ENCODE assay signal across 8 cellular contexts in the genomic region with DNA sequence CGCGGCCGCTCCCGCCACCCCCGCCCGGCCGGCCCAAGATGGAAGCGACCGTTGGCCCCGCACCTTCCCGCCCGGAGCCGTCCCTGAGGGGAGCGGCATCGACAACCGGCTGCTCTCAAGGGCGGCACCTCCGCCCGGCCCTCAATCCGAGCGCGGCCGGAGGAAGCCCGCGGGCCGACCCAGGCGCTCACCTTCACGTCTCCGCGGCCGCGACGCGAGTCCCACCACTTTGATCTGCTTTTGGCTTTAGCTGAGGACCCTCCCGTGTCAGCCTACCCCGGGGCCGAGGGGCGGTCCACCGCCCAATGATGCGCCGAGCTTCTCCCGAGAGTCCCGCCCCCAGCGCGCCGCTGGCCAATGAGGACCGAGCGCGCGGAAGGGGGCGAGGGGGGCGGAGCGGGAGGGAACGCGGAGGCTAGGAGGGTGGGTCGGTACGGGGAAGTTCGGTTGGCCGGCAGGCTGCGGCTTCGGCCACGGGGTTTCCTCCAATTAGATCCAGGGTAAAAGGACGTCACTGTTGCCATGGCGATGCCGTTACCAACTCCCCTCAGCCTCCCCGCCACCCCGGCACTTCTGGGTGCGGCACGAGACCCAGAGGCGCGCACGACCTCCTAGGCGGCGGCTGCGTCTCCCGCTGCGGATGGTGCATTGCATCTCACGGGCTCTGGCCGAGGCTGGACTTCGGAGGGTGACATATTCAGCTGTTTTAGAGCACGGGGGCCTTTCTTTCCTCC. TPM values are rescaled to one million over a fixed set of nuclear protein-coding genes. Genes with fewer than 3 reads are reported as not detected.
DNase-seq lines count a peak whose midpoint lies in the region; ATAC-seq, FAIRE-seq and TF ChIP-seq lines count a peak whose summit lies in the region.

TSS of gene YWHAQ (minus strand) at position 248 of the 734 bp plus-strand sequence. CDS start 545 bp downstream, outside the sequence.

- no peaks in the 10 kb centered on the region for H3F3A ChIP-seq in Loucy (ENCODE audit: low read depth)

- TF ChIP-seq CTCF in Loucy (conservative IDR thresholded peaks at IDR 0.05; ENCODE audit: low read length) (no peak), natural killer cell (IDR thresholded peaks at IDR 0.05) (no peak)

- TF ChIP-seq POLR2A in H54 (IDR thresholded peaks at IDR 0.05; ENCODE audit: low read depth, low read length) (peak; percentile 95), Raji (IDR thresholded peaks at IDR 0.05; ENCODE audit: insufficient read depth, low read depth, low read length) (peak; percentile 94)

- peaks cover 21% of the 10 kb centered on the region for H3K36me3 ChIP-seq in Loucy (ENCODE audit: insufficient read depth, low read length)

- H3K27me3 ChIP-seq in Loucy (ENCODE audit: insufficient read depth, low read length, poor library complexity, severe bottlenecking), result no peaks in the 10 kb centered on the region

- peak; percentile 95 for FAIRE-seq in H54 (lab: Jason Lieb, UNC)

- H3K9me2 ChIP-seq in Loucy (replicated peaks; ENCODE audit: low read depth, low read length), result no peaks in the 10 kb centered on the region

- intact Hi-C loops in natural killer cell (cut with micrococcal nuclease), result loop anchor here (1.0 to 2.0 kb wide), 4 partner anchors 22 to 76 kb away; partner anchors contain the start of gene ADAM17

- peak within 1 kb of the TSS; percentile 97 for H3K4me2 ChIP-seq in Loucy (ENCODE audit: low read depth, low read length, poor library complexity, severe bottlenecking)

- H3K4me1 ChIP-seq in Loucy (ENCODE audit: insufficient read depth, low read length, poor library complexity, severe bottlenecking), result peaks cover 32% of the 10 kb centered on the region

- peak within 1 kb of the TSS; percentile 94 to 97 for H3K27ac Mint-ChIP-seq in natural killer cell

- H3K4me3 ChIP-seq in Loucy (ENCODE audit: low read length, poor library complexity, severe bottlenecking), result peak within 1 kb of the TSS; percentile 96

- peak within 1 kb of the TSS; percentile 25; the same call in 1 of the 2 replicates for H2AFZ ChIP-seq in Loucy (ENCODE audit: low read length)

- H3K9ac ChIP-seq in Loucy (ENCODE audit: low read depth, low read length, poor library complexity, severe bottlenecking), result peak within 1 kb of the TSS; percentile 87

- H3K27me3 Mint-ChIP-seq in natural killer cell (ENCODE audit: low read depth in 2 of 2), result no peaks in the 10 kb centered on the region

- peak; percentile 99 for DNase-seq in EL
- peak; percentile 95 for DNase-seq in H54 (ENCODE audit: insufficient read length, low spot score)
- DNase-seq in activated T-helper 9 cell treated with anti-CD3 and anti-CD28 coated beads, Interleukin-2, amount 50 U/mL, for 16 hours (ENCODE audit: low read depth), result peak; percentile 95
- DNase-seq in fibroblast of peridontal ligament (ENCODE audit: extremely low read depth), result peak; percentile 99
- peak; percentile 99 for DNase-seq in natural killer cell
- peak; percentile 97 for DNase-seq in stimulated activated naive CD4-positive, alpha-beta T cell treated with Interleukin-2 at 50 U/mL for 16 hours (lab: John Stamatoyannopoulos, UW)

- H3K79me2 ChIP-seq in Loucy (ENCODE audit: insufficient read depth, low read length), result peaks cover 44% of the 10 kb centered on the region

- H3K36me3 Mint-ChIP-seq in natural killer cell, result peaks cover 17% of the 10 kb centered on the region

- H3K4me3 Mint-ChIP-seq in natural killer cell, result peak within 1 kb of the TSS; percentile 96

- H4K20me1 ChIP-seq in Loucy (ENCODE audit: insufficient read depth, low read length, poor library complexity, severe bottlenecking), result peaks cover 44% of the 10 kb centered on the region

- H3K4me1 Mint-ChIP-seq in natural killer cell, result peaks cover 54 to 59% of the 10 kb centered on the region in 2 donors

- H3K9me3 Mint-ChIP-seq in natural killer cell, result no peaks in the 10 kb centered on the region

- peaks cover 5% of the 10 kb centered on the region; the same call in 1 of the 2 replicates for H3K9me3 ChIP-seq in Loucy (ENCODE audit: insufficient read depth, low read depth, low read length)

- peak; percentile 85 to 96 (median 87) for ATAC-seq in natural killer cell

RNA-seq across cellular contexts. Expression of gene YWHAQ, which starts in this region (rescaled TPM):
- total RNA-seq in natural killer cell, result 100 to 1,000 TPM; 227 to 240 (median 238) TPM

Comparison
In these comparisons a context has a peak if more than half of its experiments do, and no peak if none do; other contexts are left out.
1. Peak in every context shown above with its lines: DNase-seq, ATAC-seq and H3K4me3 ChIP-seq.